Comparison of ENCODE assay signal across 8 cellular contexts in the genomic region with DNA sequence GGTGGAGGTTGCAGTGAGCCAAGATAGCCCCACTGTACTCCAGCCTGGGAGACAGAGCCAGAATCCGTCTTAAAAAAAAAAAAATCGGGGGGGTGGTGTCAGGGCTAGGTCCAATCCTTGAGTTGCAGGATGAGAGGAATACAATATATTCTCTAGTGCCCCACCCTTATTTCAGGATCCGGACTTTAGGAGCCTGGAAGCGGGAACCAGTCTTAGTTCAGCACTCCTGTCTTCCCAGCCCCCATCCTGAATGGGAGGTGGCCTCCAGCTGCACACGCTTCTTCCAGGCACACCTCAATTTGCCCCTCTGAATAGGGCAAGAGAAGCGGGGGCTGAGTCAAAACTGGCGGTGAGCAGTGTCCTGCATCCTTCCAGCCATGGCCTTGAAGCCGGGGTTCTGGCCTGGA. TPM values are rescaled to one million over a fixed set of nuclear protein-coding genes. Genes with fewer than 3 reads are reported as not detected.
DNase-seq lines count a peak whose midpoint lies in the region; ATAC-seq and TF ChIP-seq lines count a peak whose summit lies in the region.

No MANE protein-coding gene starts in this region.

- H3K9me3 Mint-ChIP-seq in glutamatergic neuron (ENCODE audit: unreplicated experiment) = peaks cover 9% of the 10 kb centered on the region

- H3K27ac ChIP-seq in GM23248 (peak overlapping the region; percentile 94), VCaP (peak overlapping the region; percentile 80)

- peaks cover 50% of the 10 kb centered on the region for H3F3A ChIP-seq in GM23248 (ENCODE audit: insufficient read depth)

- H4K20me1 ChIP-seq in GM23248 (ENCODE audit: insufficient read depth) = no peaks in the 10 kb centered on the region

- peak overlapping the region; percentile 86 for H3K4me2 ChIP-seq in GM23248 (ENCODE audit: unreplicated experiment)
- peak overlapping the region; percentile 86 for H3K4me2 ChIP-seq in skeletal muscle satellite cell (ENCODE audit: low read length)

- TF ChIP-seq CTCF in VCaP (conservative IDR thresholded peaks at IDR 0.05) = no peak
- TF ChIP-seq CTCF in glutamatergic neuron (IDR thresholded peaks at IDR 0.05; ENCODE audit: partially characterized antibody, unreplicated experiment) = no peak

- no peak for ATAC-seq in GM21717 (IDR thresholded peaks at IDR 0.05; ENCODE audit: unreplicated experiment)

- H3K79me2 ChIP-seq in GM23248 (ENCODE audit: insufficient read depth) = peaks cover 25% of the 10 kb centered on the region

- peak overlapping the region; percentile 68 for H3K4me3 Mint-ChIP-seq in glutamatergic neuron (ENCODE audit: unreplicated experiment)

- peak overlapping the region; percentile 58 for H2AFZ ChIP-seq in GM23248

- H3K27me3 ChIP-seq in GM23248 (replicated peaks; ENCODE audit: insufficient read depth) (no peaks in the 10 kb centered on the region), skeletal muscle satellite cell (ENCODE audit: control insufficient read depth, insufficient read depth, low read length) (no peaks in the 10 kb centered on the region)

- H3K9me2 ChIP-seq in GM23248 (ENCODE audit: insufficient read depth) = no peaks in the 10 kb centered on the region

- DNase-seq in GM23248 (peak; percentile 75), glutamatergic neuron (no peak), GDM1 (lab: John Stamatoyannopoulos, UW) (no peak), GF-D8 (lab: John Stamatoyannopoulos, UW) (no peak), putamen (ENCODE audit: low spot score) (no peak)

- H3K9me3 ChIP-seq in GM23248 (ENCODE audit: low read depth) (no peaks in the 10 kb centered on the region), skeletal muscle satellite cell (replicated peaks; ENCODE audit: low read length) (no peaks in the 10 kb centered on the region)

- 3 to 5% methylated on average over 8 of the region's 8 CpGs for WGBS in GM23248 (ENCODE audit: low coverage in 1 of 2, low lambda C conversion rate in 2 of 2, missing lambda C conversion rate in 2 of 2), 2 experiments

- H3K27ac Mint-ChIP-seq in glutamatergic neuron (ENCODE audit: unreplicated experiment) = no peak overlapping the region

- H3K4me3 ChIP-seq in GM23248 = peak overlapping the region; percentile 88
- H3K4me3 ChIP-seq in skeletal muscle satellite cell (ENCODE audit: low read length) = peak overlapping the region; percentile 80

- H3K9ac ChIP-seq in GM23248 = peak overlapping the region; percentile 72
- H3K9ac ChIP-seq in skeletal muscle satellite cell (ENCODE audit: low read depth, low read length) = peak overlapping the region; percentile 82

- H3K27me3 Mint-ChIP-seq in glutamatergic neuron (ENCODE audit: unreplicated experiment) = peaks cover 20% of the 10 kb centered on the region

- in situ Hi-C loops in GM23248 (cut with MboI) = no loop called here

- peaks cover 65% of the 10 kb centered on the region for H3K4me1 ChIP-seq in GM23248 (ENCODE audit: insufficient read depth)
- peaks cover 74% of the 10 kb centered on the region for H3K4me1 ChIP-seq in skeletal muscle satellite cell (ENCODE audit: control insufficient read depth, insufficient read depth, low read length)

- H3K4me1 Mint-ChIP-seq in glutamatergic neuron (ENCODE audit: low read depth, unreplicated experiment) = peaks cover 21% of the 10 kb centered on the region

- H3K36me3 Mint-ChIP-seq in glutamatergic neuron (ENCODE audit: unreplicated experiment) = peaks cover 5% of the 10 kb centered on the region

- H3K36me3 ChIP-seq in GM23248 (ENCODE audit: low read depth) (no peaks in the 10 kb centered on the region), skeletal muscle satellite cell (ENCODE audit: insufficient read depth, low read length) (no peaks in the 10 kb centered on the region)

RNA-seq across cellular contexts. Expression of gene FHOD1, which starts 1.6 kb away (rescaled TPM):
- 14.9 and 24.2 TPM in 2 replicates for total RNA-seq in GM23248 (2014; rRNA removed; shearing (Covaris generic))
- 7.7 and 9.3 TPM in 2 replicates for polyA plus RNA-seq in GM23248 (2016; fragmentation: Nextera tagmentation; extraction: Ambion mirVana)
- 18.8 TPM for total RNA-seq in glutamatergic neuron (ENCODE audit: unreplicated experiment)
- total RNA-seq in skeletal muscle satellite cell (2012; rRNA removed) = 48.4 and 54.2 TPM in 2 replicates

RNA-seq across cellular contexts. Expression of gene SLC9A5, which starts 3.1 kb away (rescaled TPM):
- 2.2 and 2.7 TPM in 2 replicates for total RNA-seq in GM23248 (2014; rRNA removed; shearing (Covaris generic))
- 2.5 and 2.6 TPM in 2 replicates for polyA plus RNA-seq in GM23248 (2016; fragmentation: Nextera tagmentation; extraction: Ambion mirVana)
- total RNA-seq in glutamatergic neuron (ENCODE audit: unreplicated experiment) = 1.4 TPM
- total RNA-seq in skeletal muscle satellite cell (2012; rRNA removed) = 1.5 and 2.3 TPM in 2 replicates

RNA-seq across cellular contexts. Expression of gene TMEM208, which starts 18.7 kb away (rescaled TPM):
- 24.9 and 53.8 TPM in 2 replicates for total RNA-seq in GM23248 (2014; rRNA removed; shearing (Covaris generic))
- polyA plus RNA-seq in GM23248 (2016; fragmentation: Nextera tagmentation; extraction: Ambion mirVana) = 97.0 and 98.0 TPM in 2 replicates
- total RNA-seq in glutamatergic neuron (ENCODE audit: unreplicated experiment) = 42.6 TPM
- total RNA-seq in skeletal muscle satellite cell (2012; rRNA removed) = 32.2 and 35.8 TPM in 2 replicates

RNA-seq across cellular contexts. Expression of gene PLEKHG4, which starts 33.7 kb away (rescaled TPM):
- total RNA-seq in GM23248 (2014; rRNA removed; shearing (Covaris generic)) = 24.2 and 38.8 TPM in 2 replicates
- polyA plus RNA-seq in GM23248 (2016; fragmentation: Nextera tagmentation; extraction: Ambion mirVana) = 10.4 and 12.5 TPM in 2 replicates
- 3.4 TPM for total RNA-seq in glutamatergic neuron (ENCODE audit: unreplicated experiment)
- 40.1 and 45.9 TPM in 2 replicates for total RNA-seq in skeletal muscle satellite cell (2012; rRNA removed)

RNA-seq across cellular contexts. Expression of gene ELMO3, which starts 46.7 kb away (rescaled TPM):
- total RNA-seq in GM23248 (2014; rRNA removed; shearing (Covaris generic)) = 1.5 and 1.6 TPM in 2 replicates
- 0.10 TPM in 1 of 2 replicates, not detected in the other for polyA plus RNA-seq in GM23248 (2016; fragmentation: Nextera tagmentation; extraction: Ambion mirVana)
- 2.1 TPM for total RNA-seq in glutamatergic neuron (ENCODE audit: unreplicated experiment)
- 0.25 and 0.44 TPM in 2 replicates for total RNA-seq in skeletal muscle satellite cell (2012; rRNA removed)
